35 cellular contexts compared by ENCODE assay signal in the genomic region with DNA sequence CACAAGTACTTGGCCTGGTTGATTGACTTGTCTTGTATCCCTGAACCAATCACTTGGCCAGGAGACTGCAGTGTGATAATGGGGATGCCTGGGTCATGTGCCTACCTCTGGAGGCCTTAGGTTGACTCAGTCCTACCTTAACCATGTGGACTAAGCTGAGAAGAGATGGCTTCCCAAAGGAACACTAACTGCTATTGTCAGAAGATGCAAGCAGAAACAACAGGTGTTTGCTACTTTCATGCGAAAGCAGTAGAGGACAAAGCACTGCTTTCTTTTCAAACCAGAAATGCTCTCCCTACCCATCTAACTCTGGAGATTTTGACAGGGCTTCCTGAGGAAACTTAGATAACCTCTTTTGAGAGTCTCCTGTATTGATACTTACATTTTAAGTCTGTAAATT.
"Had no signal": no experiment of that assay in that cellular context is flagged by ENCODE, and none has a peak within 500 bp of the region (broad histone marks: within the 10 kb centered on the region; RNA-seq: fewer than 3 reads in every experiment).

No MANE protein-coding gene starts in this region.

- H3K4me1 ChIP-seq: esophagus muscularis mucosa, foreskin keratinocyte, gastrocnemius medialis, heart left ventricle had no signal

- H3K27ac Mint-ChIP-seq: activated CD4-positive, alpha-beta memory T cell treated with anti-CD3 and anti-CD28 coated beads, Interleukin-2, amount 10 ng/mL, durations not matched to agents 7 days and 5 days; activated CD4-positive, alpha-beta T cell treated with anti-CD3 and anti-CD28 coated beads for 36 hours; activated CD4-positive, alpha-beta T cell treated with anti-CD3 and anti-CD28 coated beads, Interleukin-2, amount 10 ng/mL, durations not matched to agents 7 days and 5 days; activated naive CD8-positive, alpha-beta T cell; activated T-cell treated with anti-CD3 and anti-CD28 coated beads, Interleukin-2, amount 50 U/mL, for 24 hours; activated T-cell treated with anti-CD3 and anti-CD28 coated beads, Interleukin-2, amount 50 U/mL, for 72 hours; dendritic cell treated with granulocyte-macrophage colony-stimulating factor and Interleukin-4, amounts not matched to agents 40 ng/mL and 50 ng/mL, for 4 days; endodermal cell; T-helper 17 cell; T-helper 2 cell treated with Interferon-gamma antibody and Interleukin-4, amounts not matched to agents 5 μg/mL and 100 μg/mL, for 36 hours had no signal

- H3K27ac ChIP-seq: brain microvascular endothelial cell, coronary artery, dorsolateral prefrontal cortex, esophagus muscularis mucosa, foreskin keratinocyte, gastrocnemius medialis, heart left ventricle, WERI-Rb-1 had no signal

- H3K27me3 ChIP-seq: brain microvascular endothelial cell, dorsolateral prefrontal cortex, esophagus muscularis mucosa, foreskin keratinocyte, gastrocnemius medialis, heart left ventricle had no signal

- FAIRE-seq: astrocyte, bronchial epithelial cell had no signal

- H3K9me3 Mint-ChIP-seq: activated CD4-positive, alpha-beta memory T cell treated with anti-CD3 and anti-CD28 coated beads, Interleukin-2, amount 10 ng/mL, durations not matched to agents 7 days and 5 days; activated CD4-positive, alpha-beta T cell treated with anti-CD3 and anti-CD28 coated beads, Interleukin-2, amount 10 ng/mL, durations not matched to agents 7 days and 5 days; activated T-cell treated with anti-CD3 and anti-CD28 coated beads, Interleukin-2, amount 50 U/mL, for 24 hours; activated T-cell treated with anti-CD3 and anti-CD28 coated beads, Interleukin-2, amount 50 U/mL, for 72 hours; central memory CD8-positive, alpha-beta T cell; dendritic cell treated with granulocyte-macrophage colony-stimulating factor and Interleukin-4, amounts not matched to agents 40 ng/mL and 50 ng/mL, for 4 days; endodermal cell; T-helper 2 cell treated with Interferon-gamma antibody and Interleukin-4, amounts not matched to agents 5 μg/mL and 100 μg/mL, for 36 hours had no signal

- DNase-seq: activated CD4-positive, alpha-beta memory T cell treated with anti-CD3 and anti-CD28 coated beads, Interleukin-2, amount 10 ng/mL, durations not matched to agents 7 days and 5 days; activated CD4-positive, alpha-beta T cell treated with anti-CD3 and anti-CD28 coated beads for 36 hours; activated CD4-positive, alpha-beta T cell treated with anti-CD3 and anti-CD28 coated beads, Interleukin-2, amount 10 ng/mL, durations not matched to agents 7 days and 5 days; activated CD4-positive, alpha-beta T cell treated with anti-CD3 and anti-CD28 coated beads, Interleukin-2, amount 50 U/mL, for 4 hours; activated CD4-positive, CD25-positive, alpha-beta regulatory T cell; activated CD4-positive, CD25-positive, alpha-beta regulatory T cell treated with anti-CD3 and anti-CD28 coated beads, Interleukin-2, amount 50 U/mL, for 72 hours; activated CD8-positive, alpha-beta memory T cell treated with anti-CD3 and anti-CD28 coated beads, Interleukin-2, amount 50 U/mL, for 48 hours; activated gamma-delta T cell; activated naive CD4-positive, alpha-beta T cell; activated naive CD4-positive, alpha-beta T cell treated with anti-CD3 and anti-CD28 coated beads, Interleukin-2, amount 50 U/mL, for 16 hours; activated T-cell treated with anti-CD3 and anti-CD28 coated beads for 4 hours; activated T-cell treated with anti-CD3 and anti-CD28 coated beads, Interleukin-2, amount 50 U/mL, for 24 hours; activated T-cell treated with anti-CD3 and anti-CD28 coated beads, Interleukin-2, amount 50 U/mL, for 72 hours; amniotic stem cell; anterior cingulate cortex; brain microvascular endothelial cell; dorsolateral prefrontal cortex; effector memory CD4-positive, alpha-beta T cell; endodermal cell; erythroblast; foreskin keratinocyte; gastrocnemius medialis; glutamatergic neuron; heart left ventricle; T-helper 17 cell; T1000; WERI-Rb-1 had no signal

- H3K4me3 Mint-ChIP-seq: activated CD4-positive, alpha-beta memory T cell treated with anti-CD3 and anti-CD28 coated beads, Interleukin-2, amount 10 ng/mL, durations not matched to agents 7 days and 5 days; activated CD4-positive, alpha-beta T cell treated with anti-CD3 and anti-CD28 coated beads for 36 hours; activated CD4-positive, alpha-beta T cell treated with anti-CD3 and anti-CD28 coated beads, Interleukin-2, amount 10 ng/mL, durations not matched to agents 7 days and 5 days; activated naive CD8-positive, alpha-beta T cell; activated T-cell treated with anti-CD3 and anti-CD28 coated beads, Interleukin-2, amount 50 U/mL, for 24 hours; activated T-cell treated with anti-CD3 and anti-CD28 coated beads, Interleukin-2, amount 50 U/mL, for 72 hours; central memory CD8-positive, alpha-beta T cell; dendritic cell treated with granulocyte-macrophage colony-stimulating factor and Interleukin-4, amounts not matched to agents 40 ng/mL and 50 ng/mL, for 4 days; endodermal cell; T-helper 17 cell; T-helper 2 cell treated with Interferon-gamma antibody and Interleukin-4, amounts not matched to agents 5 μg/mL and 100 μg/mL, for 36 hours had no signal

- H3K4me1 Mint-ChIP-seq: activated CD4-positive, alpha-beta memory T cell treated with anti-CD3 and anti-CD28 coated beads, Interleukin-2, amount 10 ng/mL, durations not matched to agents 7 days and 5 days; activated CD4-positive, alpha-beta T cell treated with anti-CD3 and anti-CD28 coated beads for 36 hours; activated CD4-positive, alpha-beta T cell treated with anti-CD3 and anti-CD28 coated beads, Interleukin-2, amount 10 ng/mL, durations not matched to agents 7 days and 5 days; central memory CD8-positive, alpha-beta T cell; endodermal cell had no signal

- H3K4me3 ChIP-seq: coronary artery, dorsolateral prefrontal cortex, esophagus muscularis mucosa, gastrocnemius medialis, heart left ventricle had no signal

- H3K9me3 ChIP-seq: esophagus muscularis mucosa, gastrocnemius medialis, heart left ventricle had no signal

- H3K27me3 Mint-ChIP-seq: activated CD4-positive, alpha-beta memory T cell treated with anti-CD3 and anti-CD28 coated beads, Interleukin-2, amount 10 ng/mL, durations not matched to agents 7 days and 5 days; activated CD4-positive, alpha-beta T cell treated with anti-CD3 and anti-CD28 coated beads for 36 hours; activated CD4-positive, alpha-beta T cell treated with anti-CD3 and anti-CD28 coated beads, Interleukin-2, amount 10 ng/mL, durations not matched to agents 7 days and 5 days; activated naive CD8-positive, alpha-beta T cell; activated T-cell treated with anti-CD3 and anti-CD28 coated beads, Interleukin-2, amount 50 U/mL, for 24 hours; central memory CD8-positive, alpha-beta T cell; dendritic cell treated with granulocyte-macrophage colony-stimulating factor and Interleukin-4, amounts not matched to agents 40 ng/mL and 50 ng/mL, for 4 days; T-helper 17 cell had no signal

- ATAC-seq: activated CD4-positive, alpha-beta T cell treated with anti-CD3 and anti-CD28 coated beads for 36 hours; activated T-cell treated with anti-CD3 and anti-CD28 coated beads, Interleukin-2, amount 50 U/mL, for 72 hours; foreskin keratinocyte; gastrocnemius medialis; heart left ventricle; T-helper 17 cell had no signal
